In genomic region chr3:149819432-149819831, GRCh38 we compare ENCODE assay signal across 23 cellular contexts. TPM values are rescaled to one million over a fixed set of nuclear protein-coding genes. Genes with fewer than 3 reads are reported as not detected.
DNase-seq lines count a peak whose midpoint lies in the region; ATAC-seq and TF ChIP-seq lines count a peak whose summit lies in the region.
"Had no signal": no experiment of that assay in that cellular context is flagged by ENCODE, and none has a peak within 500 bp of the region (broad histone marks: within the 10 kb centered on the region; RNA-seq: fewer than 3 reads in every experiment).

No MANE protein-coding gene starts in this region.

- H3K4me1 ChIP-seq in breast epithelium (peaks cover 0 to 19% of the 10 kb centered on the region in 2 donors), Loucy (ENCODE audit: insufficient read depth, low read length, poor library complexity, severe bottlenecking) (peaks cover 38% of the 10 kb centered on the region), neutrophil (ENCODE audit: control insufficient read depth in 1 of 2, insufficient read depth in 1 of 2, low read depth in 1 of 2, low read length in 1 of 2) (peaks cover 65 to 81% of the 10 kb centered on the region in 2 experiments)

- BruUV-seq in MCF 10A (replicated peaks; lab: Mats Ljungman, UMichigan): no TSS peak

- H2AFZ ChIP-seq in Loucy (ENCODE audit: low read length): no peak overlapping the region
- H2AFZ ChIP-seq: GM23248 had no signal

- CTCF ChIA-PET in MCF 10A (lab: Yijun Ruan, JAX) (interaction anchor here (0.5 to 2.3 kb wide), 6 partner anchors 11 to 366 kb away, joined by 3 to 10 read pairs (median 4); no protein-coding TSS in a partner anchor), WTC11 (lab: Charles Lee) (interaction anchor here (0.6 to 5.8 kb wide), 4 partner anchors 11 to 306 kb away, joined by 3 to 41 read pairs (median 4); partner anchors contain the start of gene COMMD2)

- H3K4me1 Mint-ChIP-seq in MCF 10A (ENCODE audit: insufficient read depth, unreplicated experiment) (peaks cover 39% of the 10 kb centered on the region), WTC11 (peaks cover 52% of the 10 kb centered on the region), T-helper 17 cell (peaks cover 56% of the 10 kb centered on the region)

- H3K27ac Mint-ChIP-seq in MCF 10A (ENCODE audit: low read depth, unreplicated experiment) (peak overlapping the region; percentile 75), WTC11 (0 out of 2 replicates have a peak overlapping the region, but pooled peaks have one; percentile 5), T-helper 17 cell (no peak overlapping the region)
- H3K27ac Mint-ChIP-seq: B cell had no signal

- H3K9ac ChIP-seq in Loucy (ENCODE audit: low read depth, low read length, poor library complexity, severe bottlenecking): no peak overlapping the region
- H3K9ac ChIP-seq: GM23248 had no signal

- in situ Hi-C loops in ACHN (cut with HindIII; ENCODE audit: low pct_ligation_motif_present, low pct_unique_long_range_greater_than_20kb, low sequenced_read_pairs): no loop called here

- intact Hi-C loops in MCF 10A (cut with micrococcal nuclease) (no loop called here), breast epithelium (cut with DNase I; ENCODE audit: low total_unique reads) (no loop called here)

- H3F3A ChIP-seq in Loucy (ENCODE audit: low read depth): no peaks in the 10 kb centered on the region

- H3K27me3 ChIP-seq in breast epithelium (no peaks in the 10 kb centered on the region), Loucy (ENCODE audit: insufficient read depth, low read length, poor library complexity, severe bottlenecking) (no peaks in the 10 kb centered on the region), neutrophil (no peaks in the 10 kb centered on the region)
- H3K27me3 ChIP-seq: BLaER1 treated with 17β-estradiol and CSF1 and Interleukin-3, amounts not matched to agents 10 nM and 100 nM had no signal

- POLR2A ChIA-PET in MCF 10A (lab: Yijun Ruan, JAX): interaction anchor here (1.2 to 1.3 kb wide), 2 partner anchors 15 to 68 kb away, joined by 3 to 6 read pairs; partner anchors contain the start of gene COMMD2
- POLR2A ChIA-PET in WTC11 (lab: Charles Lee): no interaction called here

- ATAC-seq in WTC11 (no peak), T-helper 17 cell (no peak)
- ATAC-seq: GM12878, HepG2 had no signal

- H3K27ac ChIP-seq in breast epithelium (no peak overlapping the region), neutrophil (peak overlapping the region; percentile 63)
- H3K27ac ChIP-seq: GM23248 had no signal

- H3K4me2 ChIP-seq in Loucy (ENCODE audit: low read depth, low read length, poor library complexity, severe bottlenecking): peak overlapping the region; percentile 38

- peaks cover 28% of the 10 kb centered on the region for H4K20me1 ChIP-seq in Loucy (ENCODE audit: insufficient read depth, low read length, poor library complexity, severe bottlenecking)

- no peaks in the 10 kb centered on the region for H3K9me3 ChIP-seq in breast epithelium
- H3K9me3 ChIP-seq in Loucy (ENCODE audit: insufficient read depth, low read depth, low read length): 0 out of 2 replicates have a peak, but pooled peaks cover 6% of the 10 kb centered on the region
- H3K9me3 ChIP-seq in neutrophil: no peaks in the 10 kb centered on the region
- H3K9me3 ChIP-seq in T-helper 17 cell (ENCODE audit: control insufficient read depth, low read length, poor library complexity, severe bottlenecking): no peaks in the 10 kb centered on the region

- TF ChIP-seq CTCF in MCF 10A (IDR thresholded peaks at IDR 0.05; ENCODE audit: unreplicated experiment) (no peak), breast epithelium (IDR thresholded peaks at IDR 0.05) (no peak), Loucy (conservative IDR thresholded peaks at IDR 0.05; ENCODE audit: low read length) (no peak), WTC11 (IDR thresholded peaks at IDR 0.05) (no peak), neutrophil (IDR thresholded peaks at IDR 0.05) (no peak)

- peaks cover 6% of the 10 kb centered on the region for H3K36me3 Mint-ChIP-seq in MCF 10A (ENCODE audit: insufficient read depth, unreplicated experiment)
- peaks cover 19% of the 10 kb centered on the region for H3K36me3 Mint-ChIP-seq in WTC11
- H3K36me3 Mint-ChIP-seq in T-helper 17 cell (ENCODE audit: low read depth): no peaks in the 10 kb centered on the region

- peaks cover 69% of the 10 kb centered on the region for H3K79me2 ChIP-seq in Loucy (ENCODE audit: insufficient read depth, low read length)

- H3K4me3 Mint-ChIP-seq in MCF 10A (ENCODE audit: unreplicated experiment): no peak overlapping the region
- no peak overlapping the region for H3K4me3 Mint-ChIP-seq in WTC11
- H3K4me3 Mint-ChIP-seq in T-helper 17 cell: no peak overlapping the region
- H3K4me3 Mint-ChIP-seq: B cell had no signal

- no peaks in the 10 kb centered on the region for H3K36me3 ChIP-seq in breast epithelium
- H3K36me3 ChIP-seq in Loucy (ENCODE audit: insufficient read depth, low read length): no peaks in the 10 kb centered on the region
- no peaks in the 10 kb centered on the region for H3K36me3 ChIP-seq in neutrophil

- no peak overlapping the region for H3K4me3 ChIP-seq in breast epithelium
- peak overlapping the region; percentile 2 for H3K4me3 ChIP-seq in Loucy (ENCODE audit: low read length, poor library complexity, severe bottlenecking)
- no peak overlapping the region for H3K4me3 ChIP-seq in neutrophil (ENCODE audit: low read depth in 1 of 2, low read length in 1 of 2)
- H3K4me3 ChIP-seq: GM12878, GM23248 had no signal

- TF ChIP-seq POLR2A in breast epithelium (IDR thresholded peaks at IDR 0.05): no peak

- DNase-seq in MCF 10A (ENCODE audit: unreplicated experiment) (no peak), breast epithelium (ENCODE audit: low spot score in 2 of 2) (no peak), WTC11 (ENCODE audit: low spot score) (no peak), T-helper 17 cell (no peak), dermis blood vessel endothelial cell (no peak), ACHN (no peak)
- DNase-seq: 8988T; CD4-positive, CD25-positive, alpha-beta regulatory T cell; CD8-positive, alpha-beta memory T cell; COR-L47; DMS 273 treated with DMSO at 0.1 percent for 48 hours; DMS53; DND-41; GM23248 had no signal

- H3K9me3 Mint-ChIP-seq in MCF 10A (ENCODE audit: unreplicated experiment) (no peaks in the 10 kb centered on the region), WTC11 (peaks cover 22% of the 10 kb centered on the region)
- H3K9me3 Mint-ChIP-seq: CD8-positive, alpha-beta memory T cell had no signal

- H3K27me3 Mint-ChIP-seq in MCF 10A (ENCODE audit: insufficient read depth, unreplicated experiment): no peaks in the 10 kb centered on the region
- no peaks in the 10 kb centered on the region for H3K27me3 Mint-ChIP-seq in WTC11 (ENCODE audit: low read depth)
- H3K27me3 Mint-ChIP-seq in T-helper 17 cell: no peaks in the 10 kb centered on the region
- H3K27me3 Mint-ChIP-seq: B cell; CD4-positive, CD25-positive, alpha-beta regulatory T cell; CD8-positive, alpha-beta memory T cell; IgD-negative memory B cell had no signal

- H3K9me2 ChIP-seq in Loucy (replicated peaks; ENCODE audit: low read depth, low read length): no peaks in the 10 kb centered on the region

TF ChIP-seq in WTC11, 78 proteins besides CTCF, POLR2A, EP300 and RAD21 (continues in another document):
- TF ChIP-seq ETV6 (CRISPR knock-in tag; IDR thresholded peaks at IDR 0.05) (no peak), PRDM15 (CRISPR knock-in tag; IDR thresholded peaks at IDR 0.05) (no peak)

RNA-seq across cellular contexts. Expression of gene RNF13, which starts 6.4 kb away (rescaled TPM):
- total RNA-seq in MCF 10A (2022): 36.5 and 40.4 TPM in 2 replicates
- total RNA-seq in breast epithelium: 100 to 1,000 TPM in 2 of 3 donors, 10 to 100 TPM in 1; 95.0 to 142 (median 114) TPM
- total RNA-seq in WTC11 (2021): 28.9 to 29.8 TPM (median 29.4 TPM) in 3 replicates
- 10 to 100 TPM; 50.8 to 55.4 TPM for total RNA-seq in T-helper 17 cell
- total RNA-seq in dermis blood vessel endothelial cell: 62.6 and 75.7 TPM in 2 replicates

RNA-seq across cellular contexts. Expression of gene ANKUB1, which starts 27.1 kb away (rescaled TPM):
- total RNA-seq in MCF 10A (2022): not detected in 2 replicates
- total RNA-seq in breast epithelium: not detected
- total RNA-seq in WTC11 (2021): not detected in 3 replicates
- total RNA-seq in T-helper 17 cell: not detected
- not detected in 2 replicates for total RNA-seq in dermis blood vessel endothelial cell
- total RNA-seq: A673; B cell; CD4-positive, CD25-positive, alpha-beta regulatory T cell; CD8-positive, alpha-beta memory T cell; G401; GM12878; GM23248; HepG2 had no signal
